Comparison of ENCODE assay signal across 8 cellular contexts in the genomic region with DNA sequence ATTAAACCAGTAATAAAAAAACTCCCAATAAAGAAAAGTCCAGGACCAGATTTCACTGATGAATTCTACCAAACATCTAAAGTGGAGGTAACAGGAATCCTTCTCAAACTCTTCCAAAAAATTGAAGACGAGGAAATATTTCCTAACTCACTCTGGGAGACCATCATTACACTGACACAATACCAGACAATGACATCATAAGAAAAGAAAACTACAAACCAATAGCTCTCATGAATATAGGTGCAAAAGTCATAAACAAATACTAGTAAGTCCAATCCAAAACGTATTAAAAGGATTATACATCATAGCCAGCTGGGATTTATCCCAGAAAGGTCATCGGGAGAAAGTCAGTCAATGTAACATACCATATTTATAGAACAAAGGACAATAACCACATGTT.
"Had no signal": no experiment of that assay in that cellular context is flagged by ENCODE, and none has a peak within 500 bp of the region (broad histone marks: within the 10 kb centered on the region; RNA-seq: fewer than 3 reads in every experiment).

No MANE protein-coding gene starts in this region.

- FAIRE-seq: G401.6, GM12878, GM12891, GM12892, GM18507, GM19239 had no signal

- DNase-seq: GDM1, GF-D8 had no signal

- ATAC-seq: GM12878 had no signal

- H3K4me3 ChIP-seq: GM12878 had no signal
